Comparison of ENCODE assay signal across 16 cellular contexts in the genomic region with DNA sequence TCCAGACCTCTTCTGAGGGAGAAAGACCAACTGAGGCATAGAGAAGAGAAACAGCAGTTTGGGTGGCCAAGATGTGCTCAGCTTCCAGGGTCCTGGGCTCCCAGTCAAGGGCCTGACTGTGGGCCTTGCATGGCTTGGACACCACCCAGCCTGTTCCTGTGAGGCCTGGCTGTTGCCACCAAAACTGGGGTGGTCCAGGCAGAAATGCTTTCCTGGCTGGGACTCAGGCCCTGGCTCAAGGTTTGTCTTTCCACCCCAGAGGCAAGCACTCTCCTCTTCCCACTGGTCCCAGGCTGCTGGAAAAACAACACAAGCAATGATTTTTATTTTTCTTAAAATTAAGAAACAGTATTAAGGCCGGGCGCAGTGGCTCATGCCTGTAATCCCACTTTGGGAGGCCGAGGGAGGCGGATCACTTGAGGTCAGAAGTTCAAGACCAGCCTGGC. TPM values are rescaled to one million over a fixed set of nuclear protein-coding genes. Genes with fewer than 3 reads are reported as not detected.
DNase-seq lines count a peak whose midpoint lies in the region; ATAC-seq and TF ChIP-seq lines count a peak whose summit lies in the region.
"Had no signal": no experiment of that assay in that cellular context is flagged by ENCODE, and none has a peak within 500 bp of the region (broad histone marks: within the 10 kb centered on the region; RNA-seq: fewer than 3 reads in every experiment).

No MANE protein-coding gene starts in this region.

- H3K4ac ChIP-seq in neuronal stem cell (ENCODE audit: low read length) = no peak overlapping the region

- no peak overlapping the region for H4K91ac ChIP-seq in neuronal stem cell (ENCODE audit: low read depth, low read length, poor library complexity)

- H3K9me3 Mint-ChIP-seq in type B pancreatic cell = no peaks in the 10 kb centered on the region
- H3K9me3 Mint-ChIP-seq: activated naive CD8-positive, alpha-beta T cell treated with anti-CD3 and anti-CD28 coated beads, Interleukin-2, amount 50 U/mL, for 24 hours; dendritic cell treated with granulocyte-macrophage colony-stimulating factor and Interleukin-4, amounts not matched to agents 40 ng/mL and 50 ng/mL, for 4 days had no signal

- WGBS in neuronal stem cell (ENCODE audit: extremely low coverage in 2 of 2, insufficient read length in 2 of 2, insufficient replicate concordance in 1 of 2), 2 donors = no CpG with 5 or more reads among the region's 4 CpGs

- CTCF ChIA-PET in RWPE1 (lab: Yijun Ruan, JAX) = interaction anchor here (0.5 to 1.2 kb wide), 3 partner anchors 26 to 177 kb away, joined by 3 read pairs; a partner anchor contains a TSS

- peak overlapping the region; percentile 51 for H2AFZ ChIP-seq in neuronal stem cell (ENCODE audit: low read length)

- H3K9ac ChIP-seq in neuronal stem cell (ENCODE audit: low read depth, low read length, poor library complexity) (peak overlapping the region; percentile 24), colonic mucosa (ENCODE audit: low read depth in 2 of 2, low read length in 2 of 2) (no peak overlapping the region)

- H3K36me3 Mint-ChIP-seq in type B pancreatic cell = peaks cover 4% of the 10 kb centered on the region

- H3K4me3 Mint-ChIP-seq in type B pancreatic cell = peak overlapping the region; percentile 74
- H3K4me3 Mint-ChIP-seq: activated naive CD8-positive, alpha-beta T cell treated with anti-CD3 and anti-CD28 coated beads, Interleukin-2, amount 50 U/mL, for 24 hours; CD4-positive, CD25-positive, alpha-beta regulatory T cell; dendritic cell treated with granulocyte-macrophage colony-stimulating factor and Interleukin-4, amounts not matched to agents 40 ng/mL and 50 ng/mL, for 4 days had no signal

- H3K27ac ChIP-seq in RWPE1 (peak overlapping the region; percentile 30), neuronal stem cell (replicated peaks; ENCODE audit: low read length) (no peak overlapping the region), colonic mucosa (no peak overlapping the region)

- H2BK120ac ChIP-seq in neuronal stem cell (ENCODE audit: low read depth, low read length) = no peak overlapping the region

- H3K14ac ChIP-seq in neuronal stem cell (ENCODE audit: low read length) = no peak overlapping the region

- no peak overlapping the region for H2AK5ac ChIP-seq in neuronal stem cell (ENCODE audit: low read depth, low read length)

- intact Hi-C loops in Right ventricle myocardium superior (cut with DNase I) = no loop called here
- intact Hi-C loops in colonic mucosa (cut with DNase I) = no loop called here

- no peak overlapping the region for H3K23ac ChIP-seq in neuronal stem cell (ENCODE audit: low read depth, low read length, poor library complexity)

- H3K36me3 ChIP-seq in neuronal stem cell (replicated peaks in 1 of 2; ENCODE audit: control insufficient read depth in 2 of 2, insufficient read depth in 2 of 2, low read length in 2 of 2) (no peaks in the 10 kb centered on the region), colonic mucosa (no peaks in the 10 kb centered on the region)
- H3K36me3 ChIP-seq: upper lobe of left lung had no signal

- peaks cover 26% of the 10 kb centered on the region for H3K4me1 Mint-ChIP-seq in type B pancreatic cell (ENCODE audit: unreplicated experiment)

- H3K9me3 ChIP-seq in neuronal stem cell (replicated peaks in 1 of 2; ENCODE audit: control insufficient read depth in 2 of 2, insufficient read depth in 1 of 2, low read depth in 1 of 2, low read length in 2 of 2) (peaks cover 4 to 14% of the 10 kb centered on the region in 2 donors), colonic mucosa (no peaks in the 10 kb centered on the region)
- H3K9me3 ChIP-seq: upper lobe of left lung had no signal

- POLR2A ChIA-PET in RWPE1 (lab: Yijun Ruan, JAX; ENCODE audit: low non-redundant PET) = no interaction called here

- no peak overlapping the region for H3K4me3 ChIP-seq in neuronal stem cell (ENCODE audit: low read length in 2 of 2)
- H3K4me3 ChIP-seq in colonic mucosa = no peak overlapping the region
- H3K4me3 ChIP-seq: GM12878, upper lobe of left lung had no signal

- peak overlapping the region; percentile 32 for H2BK15ac ChIP-seq in neuronal stem cell (ENCODE audit: low read length)

- no peak overlapping the region for H3K18ac ChIP-seq in neuronal stem cell (ENCODE audit: low read length)

- H2BK5ac ChIP-seq in neuronal stem cell (ENCODE audit: low read length) = no peak overlapping the region

- H3K27me3 ChIP-seq in neuronal stem cell (ENCODE audit: control insufficient read depth in 3 of 3, insufficient read depth in 3 of 3, low read depth in 1 of 3, low read length in 3 of 3) (peaks cover 6 to 38% (median 32%) of the 10 kb centered on the region in 3 experiments), colonic mucosa (peaks cover 16% of the 10 kb centered on the region)

- H2BK12ac ChIP-seq in neuronal stem cell (ENCODE audit: low read length) = no peak overlapping the region

- DNase-seq in RWPE1 (ENCODE audit: low spot score) (no peak), Right ventricle myocardium superior (peak; percentile 80), neuronal stem cell (ENCODE audit: low spot score) (no peak), type B pancreatic cell (ENCODE audit: extremely low spot score, unreplicated experiment) (no peak), GM03348 (ENCODE audit: low spot score) (no peak), colonic mucosa (no peak)
- no peak for DNase-seq in activated CD4-positive, alpha-beta T cell treated with anti-CD3 and anti-CD28 coated beads, Interleukin-2, amount 50 U/mL, for 48 hours
- DNase-seq: activated naive CD8-positive, alpha-beta T cell treated with anti-CD3 and anti-CD28 coated beads, Interleukin-2, amount 50 U/mL, for 24 hours; CD4-positive, CD25-positive, alpha-beta regulatory T cell; NCI-H1417; NCI-H345; occipital lobe; upper lobe of left lung had no signal

- peaks cover 2 to 3% of the 10 kb centered on the region in 2 donors for H3K4me1 ChIP-seq in neuronal stem cell (ENCODE audit: control insufficient read depth in 2 of 2, insufficient read depth in 1 of 2, low read depth in 1 of 2, low read length in 2 of 2)
- no peaks in the 10 kb centered on the region for H3K4me1 ChIP-seq in colonic mucosa

- peak; percentile 53 for ATAC-seq in Right ventricle myocardium superior (ENCODE audit: poor library complexity)
- ATAC-seq: activated CD4-positive, CD25-positive, alpha-beta regulatory T cell treated with anti-CD3 and anti-CD28 coated beads, Interleukin-2, amount 50 U/mL, for 24 hours; activated naive CD8-positive, alpha-beta T cell treated with anti-CD3 and anti-CD28 coated beads, Interleukin-2, amount 50 U/mL, for 24 hours; GM12878 had no signal

- no peak for TF ChIP-seq CTCF in RWPE1 (conservative IDR thresholded peaks at IDR 0.05; ENCODE audit: low read depth)
- no peak for TF ChIP-seq CTCF in type B pancreatic cell (conservative IDR thresholded peaks at IDR 0.05)
- no peak for TF ChIP-seq CTCF in colonic mucosa (IDR thresholded peaks at IDR 0.05)

- H3K27ac Mint-ChIP-seq in type B pancreatic cell = no peak overlapping the region
- H3K27ac Mint-ChIP-seq: activated naive CD8-positive, alpha-beta T cell treated with anti-CD3 and anti-CD28 coated beads, Interleukin-2, amount 50 U/mL, for 24 hours; CD4-positive, CD25-positive, alpha-beta regulatory T cell; dendritic cell treated with granulocyte-macrophage colony-stimulating factor and Interleukin-4, amounts not matched to agents 40 ng/mL and 50 ng/mL, for 4 days had no signal

- peaks cover 21% of the 10 kb centered on the region for H3K27me3 Mint-ChIP-seq in type B pancreatic cell

- H4K8ac ChIP-seq in neuronal stem cell (ENCODE audit: low read depth, low read length) = no peak overlapping the region

- H3K4me2 ChIP-seq in neuronal stem cell (ENCODE audit: insufficient read depth, low read length, poor library complexity, severe bottlenecking) = no peak overlapping the region

- H3K79me1 ChIP-seq in neuronal stem cell (ENCODE audit: low read depth, low read length) = no peaks in the 10 kb centered on the region

RNA-seq across cellular contexts. Expression of a gene that starts 13.3 kb away (rescaled TPM):
- total RNA-seq in Right ventricle myocardium superior = 4.0 TPM
- 0.57 TPM for polyA plus RNA-seq in neuronal stem cell (2013, experiment 1 of 2)
- 0.47 TPM for polyA plus RNA-seq in neuronal stem cell (2013, experiment 2 of 2)
- total RNA-seq in type B pancreatic cell (ENCODE audit: low replicate concordance) = 0.17 and 6.1 TPM in 2 replicates
- under 1 TPM; 0.12 to 0.32 TPM for total RNA-seq in colonic mucosa
- total RNA-seq: CD4-positive, CD25-positive, alpha-beta regulatory T cell had no signal

RNA-seq across cellular contexts. Expression of a gene that starts 26.5 kb away (rescaled TPM):
- total RNA-seq in Right ventricle myocardium superior (26.9 TPM), type B pancreatic cell (ENCODE audit: low replicate concordance) (49.2 and 65.8 TPM in 2 replicates), colonic mucosa (10 to 100 TPM; 40.0 to 42.6 TPM)
- 47.8 TPM for polyA plus RNA-seq in neuronal stem cell (2013, experiment 1 of 2)
- polyA plus RNA-seq in neuronal stem cell (2013, experiment 2 of 2) = 48.0 TPM

RNA-seq across cellular contexts. Expression of a gene that starts 33.9 kb away (rescaled TPM):
- total RNA-seq in Right ventricle myocardium superior (645 TPM), type B pancreatic cell (ENCODE audit: low replicate concordance) (2.8 and 24.5 TPM in 2 replicates), colonic mucosa (10 to 100 TPM; 32.4 to 62.9 TPM)
- polyA plus RNA-seq in neuronal stem cell (2013, experiment 1 of 2) = 3.8 TPM
- 3.2 TPM for polyA plus RNA-seq in neuronal stem cell (2013, experiment 2 of 2)
- polyA plus RNA-seq: CD4-positive, CD25-positive, alpha-beta regulatory T cell had no signal

Comparison
In these comparisons a context has a peak if more than half of its experiments do, and no peak if none do; other contexts are left out.
1. RNA of a gene that starts 33.9 kb away (total RNA-seq): 645 TPM in Right ventricle myocardium superior (single experiment); 32.4 to 62.9 TPM in colonic mucosa and 2.8 to 24.5 TPM in type B pancreatic cell; every median in the first group is over 10 times any median in the second.